8 cellular contexts compared by ENCODE assay signal in the genomic region with DNA sequence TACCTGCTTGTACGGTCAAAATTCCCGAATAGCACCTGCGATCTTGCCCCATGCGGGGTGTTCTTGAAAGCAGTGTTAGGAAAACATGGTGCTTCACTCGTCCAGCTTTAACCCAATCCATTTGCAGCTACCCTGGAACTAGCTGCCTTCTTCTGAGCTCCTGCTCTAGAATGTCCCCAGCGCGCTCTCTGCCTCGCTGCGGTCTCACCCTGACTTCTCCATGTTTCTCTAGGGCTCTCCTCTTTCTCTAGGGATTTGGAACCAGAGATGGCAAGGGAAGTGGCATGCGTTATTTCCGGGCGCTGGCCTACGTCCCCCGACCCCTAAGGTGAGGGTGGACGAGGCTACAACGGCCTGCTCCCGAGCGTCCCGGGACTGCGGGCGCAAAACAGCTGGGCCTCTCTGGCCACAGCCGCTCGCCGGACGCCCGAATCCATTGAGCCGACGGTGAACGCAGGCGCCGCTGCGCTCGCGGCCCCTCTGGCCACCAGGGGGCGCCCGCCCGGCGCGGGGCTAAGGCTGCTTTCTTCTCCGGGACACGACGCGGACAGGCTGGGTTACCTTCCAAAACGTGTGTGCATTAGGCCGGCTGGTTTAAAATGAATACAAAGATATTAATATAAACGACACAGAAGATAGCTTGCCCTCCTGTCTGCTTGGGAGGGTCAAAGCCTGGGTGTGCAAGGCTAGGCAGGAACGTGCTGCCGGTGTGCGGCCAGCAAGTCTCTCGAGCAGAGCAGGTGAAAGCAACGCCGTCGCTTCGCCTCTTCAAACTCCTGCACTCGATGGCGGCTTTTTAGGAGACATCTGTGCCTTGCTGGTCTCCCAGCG. TPM values are rescaled to one million over a fixed set of nuclear protein-coding genes. Genes with fewer than 3 reads are reported as not detected.
A peak's percentile ranks its signal among the peaks of the same experiment; 100 is the strongest.
DNase-seq lines count a peak whose midpoint lies in the region; ATAC-seq and TF ChIP-seq lines count a peak whose summit lies in the region.

No MANE protein-coding gene starts in this region.

- H3K9me3 Mint-ChIP-seq in CD14-positive monocyte, result peaks cover 0 to 3% (median 1%) of the 10 kb centered on the region in 7 donors
- peaks cover 0 to 2% (median 0%) of the 10 kb centered on the region in 11 donors for H3K9me3 Mint-ChIP-seq in naive thymus-derived CD4-positive, alpha-beta T cell
- no peaks in the 10 kb centered on the region for H3K9me3 Mint-ChIP-seq in stimulated activated naive CD8-positive, alpha-beta T cell treated with anti-CD3 and anti-CD28 coated beads, Interleukin-15, amount 100 ng/mL, for 72 hours

- CTCF ChIA-PET in naive thymus-derived CD4-positive, alpha-beta T cell (lab: Charles Lee), result no interaction called here

- TF ChIP-seq CTCF in CD14-positive monocyte (IDR thresholded peaks at IDR 0.05), result peak; percentile 99
- peak; percentile 51 for TF ChIP-seq CTCF in fibroblast of mammary gland (conservative IDR thresholded peaks at IDR 0.05; ENCODE audit: control insufficient read depth, insufficient read depth, low read depth, low read length)

- H3K36me3 Mint-ChIP-seq in CD14-positive monocyte, result no peaks in the 10 kb centered on the region
- H3K36me3 Mint-ChIP-seq in naive thymus-derived CD4-positive, alpha-beta T cell, result no peaks in the 10 kb centered on the region

- peak overlapping the region in 3 of 7 donors; percentile 32 to 82 (median 61) for H3K27ac Mint-ChIP-seq in CD14-positive monocyte
- peak overlapping the region in 1 of 9 donors; percentile 9 for H3K27ac Mint-ChIP-seq in naive thymus-derived CD4-positive, alpha-beta T cell
- H3K27ac Mint-ChIP-seq in stimulated activated naive CD8-positive, alpha-beta T cell treated with anti-CD3 and anti-CD28 coated beads, Interleukin-15, amount 100 ng/mL, for 72 hours, result no peak overlapping the region

- ATAC-seq in GM19351 (IDR thresholded peaks at IDR 0.05; ENCODE audit: unreplicated experiment), result peak; percentile 73
- peak; percentile 64 for ATAC-seq in HG03457 (IDR thresholded peaks at IDR 0.05; ENCODE audit: unreplicated experiment)
- peak; percentile 79 for ATAC-seq in naive thymus-derived CD4-positive, alpha-beta T cell
- ATAC-seq in stimulated activated naive CD8-positive, alpha-beta T cell treated with anti-CD3 and anti-CD28 coated beads, Interleukin-15, amount 100 ng/mL, for 72 hours, result peak; percentile 70

- H3K4me1 ChIP-seq in naive thymus-derived CD4-positive, alpha-beta T cell (ENCODE audit: control insufficient read depth in 2 of 2, insufficient read depth in 2 of 2, low read length in 2 of 2), result peaks cover 5 to 11% of the 10 kb centered on the region in 2 donors

- peaks cover 26% of the 10 kb centered on the region for H3K4me1 Mint-ChIP-seq in CD14-positive monocyte
- peaks cover 13 to 28% (median 25%) of the 10 kb centered on the region in 7 donors for H3K4me1 Mint-ChIP-seq in naive thymus-derived CD4-positive, alpha-beta T cell
- H3K4me1 Mint-ChIP-seq in stimulated activated naive CD8-positive, alpha-beta T cell treated with anti-CD3 and anti-CD28 coated beads, Interleukin-15, amount 100 ng/mL, for 72 hours, result peaks cover 5% of the 10 kb centered on the region

- POLR2A ChIA-PET in naive thymus-derived CD4-positive, alpha-beta T cell (lab: Charles Lee), result no interaction called here

- H3K27ac ChIP-seq in naive thymus-derived CD4-positive, alpha-beta T cell (ENCODE audit: low read depth, low read length), result no peak overlapping the region

- H3K4me3 ChIP-seq in fibroblast of mammary gland (ENCODE audit: control insufficient read depth, low read depth, low read length), result peak overlapping the region; percentile 82
- peak overlapping the region; percentile 61 for H3K4me3 ChIP-seq in naive thymus-derived CD4-positive, alpha-beta T cell (ENCODE audit: low read length)

- H3K36me3 ChIP-seq in naive thymus-derived CD4-positive, alpha-beta T cell (ENCODE audit: control insufficient read depth in 2 of 3, insufficient read depth in 3 of 3, low read length in 3 of 3), result no peaks in the 10 kb centered on the region

- intact Hi-C loops in CD14-positive monocyte (cut with micrococcal nuclease), result loop anchor here in 1 of 2 donors (10.0 kb wide), 2 partner anchors 168 to 568 kb away; no protein-coding TSS in a partner anchor
- intact Hi-C loops in naive thymus-derived CD4-positive, alpha-beta T cell (cut with micrococcal nuclease), result loop anchor here in 1 of 2 donors (5.0 kb wide), 2 partner anchors 675 to 1745 kb away; no protein-coding TSS in a partner anchor

- H3K4me3 Mint-ChIP-seq in CD14-positive monocyte, result peak overlapping the region in 1 of 2 donors; percentile 83
- peak overlapping the region in 7 of 10 donors; percentile 49 to 90 (median 83) for H3K4me3 Mint-ChIP-seq in naive thymus-derived CD4-positive, alpha-beta T cell
- peak overlapping the region in 1 of 2 donors; percentile 81 for H3K4me3 Mint-ChIP-seq in stimulated activated naive CD8-positive, alpha-beta T cell treated with anti-CD3 and anti-CD28 coated beads, Interleukin-15, amount 100 ng/mL, for 72 hours

- peaks cover 16 to 28% (median 28%) of the 10 kb centered on the region in 3 donors for H3K27me3 Mint-ChIP-seq in CD14-positive monocyte (ENCODE audit: low read depth in 3 of 3)
- peaks cover 26 to 48% (median 35%) of the 10 kb centered on the region in 5 donors for H3K27me3 Mint-ChIP-seq in naive thymus-derived CD4-positive, alpha-beta T cell
- H3K27me3 Mint-ChIP-seq in stimulated activated naive CD8-positive, alpha-beta T cell treated with anti-CD3 and anti-CD28 coated beads, Interleukin-15, amount 100 ng/mL, for 72 hours, result peaks cover 51% of the 10 kb centered on the region

- peaks cover 0 to 6% of the 10 kb centered on the region in 2 donors for H3K27me3 ChIP-seq in naive thymus-derived CD4-positive, alpha-beta T cell (ENCODE audit: control insufficient read depth in 2 of 2, insufficient read depth in 2 of 2, low read length in 2 of 2)

- DNase-seq in CD14-positive monocyte (ENCODE audit: low spot score), result peak; percentile 64
- peak; percentile 91 for DNase-seq in OCI-M1 (lab: John Stamatoyannopoulos, UW)
- peak; percentile 26 to 35 for DNase-seq in activated T-helper 1 cell treated with anti-CD3 and anti-CD28 coated beads, Interleukin-2, amount 50 U/mL, for 16 hours (ENCODE audit: low read depth in 1 of 2, low spot score in 1 of 2)
- peak; percentile 68 for DNase-seq in fibroblast of mammary gland (ENCODE audit: low read depth)
- peak in 8 of 9 donors; percentile 33 to 83 (median 66) for DNase-seq in naive thymus-derived CD4-positive, alpha-beta T cell
- DNase-seq in stimulated activated naive CD8-positive, alpha-beta T cell treated with anti-CD3 and anti-CD28 coated beads, Interleukin-15, amount 100 ng/mL, for 72 hours, result peak; percentile 69 to 76

- H3K9me3 ChIP-seq in naive thymus-derived CD4-positive, alpha-beta T cell (ENCODE audit: control insufficient read depth in 2 of 3, low read length in 3 of 3), result no peaks in the 10 kb centered on the region

RNA-seq across cellular contexts. Expression of gene SPRY2, which starts 1.8 kb away (rescaled TPM):
- under 1 TPM; 0.26 to 0.73 TPM for polyA plus RNA-seq in CD14-positive monocyte
- total RNA-seq in naive thymus-derived CD4-positive, alpha-beta T cell, result 1 to 10 TPM in 1 of 5 experiments, under 1 TPM in 2, not detected in 2; 0.13 to 1.2 (median 0.16) TPM
- not detected for polyA plus RNA-seq in naive thymus-derived CD4-positive, alpha-beta T cell

Comparison
In these comparisons a context has a peak if more than half of its experiments do, and no peak if none do; other contexts are left out.
1. DNase-seq: peak in every context shown above with its lines; median percentile 91 in OCI-M1; 72 in stimulated activated naive CD8-positive, alpha-beta T cell treated with anti-CD3 and anti-CD28 coated beads, Interleukin-15, amount 100 ng/mL, for 72 hours; 68 in fibroblast of mammary gland; 66 in naive thymus-derived CD4-positive, alpha-beta T cell; 64 in CD14-positive monocyte; 30 in activated T-helper 1 cell treated with anti-CD3 and anti-CD28 coated beads, Interleukin-2, amount 50 U/mL, for 16 hours.